20 cellular contexts compared by ENCODE assay signal in genomic region chr10:105840288-105840770, GRCh38.
"Had no signal": no experiment of that assay in that cellular context is flagged by ENCODE, and none has a peak within 500 bp of the region (broad histone marks: within the 10 kb centered on the region; RNA-seq: fewer than 3 reads in every experiment).

No MANE protein-coding gene starts in this region.

- H3K36me3 ChIP-seq: gastroesophageal sphincter, heart left ventricle, left lung, prostate gland had no signal

- H3K36me3 Mint-ChIP-seq: activated CD8-positive, alpha-beta memory T cell treated with anti-CD3 and anti-CD28 coated beads, Interleukin-2, amount 10 ng/mL, durations not matched to agents 7 days and 5 days; mesothelial cell of epicardium; natural killer cell treated with Interleukin-12 subunit alpha and Interleukin-12 subunit beta and Interleukin-15 and Interleukin-18, amount 100 ng/mL, for 72 hours; stimulated activated memory B cell treated with anti-CD40 and anti-IgM and Interleukin-4, amounts not matched to agents 10 μg/mL and 1 μg/mL and 100 μg/mL, for 72 hours; type B pancreatic cell had no signal

- H3K27me3 ChIP-seq: gastroesophageal sphincter, heart left ventricle, left lung, testis had no signal

- H3K27ac ChIP-seq: coronary artery, gastroesophageal sphincter, heart left ventricle, left lung, prostate gland, testis had no signal

- DNase-seq: activated CD4-positive, alpha-beta memory T cell treated with anti-CD3 and anti-CD28 coated beads, Interleukin-2, amount 10 ng/mL, durations not matched to agents 7 days and 5 days; activated CD4-positive, alpha-beta T cell treated with anti-CD3 and anti-CD28 coated beads for 48 hours; activated CD4-positive, CD25-positive, alpha-beta regulatory T cell; activated CD8-positive, alpha-beta memory T cell treated with anti-CD3 and anti-CD28 coated beads, Interleukin-2, amount 10 ng/mL, durations not matched to agents 7 days and 5 days; activated naive CD4-positive, alpha-beta T cell; anterior cingulate cortex; heart left ventricle; left lung; right cardiac atrium; T-helper 1 cell; T-helper 9 cell; testis had no signal

- FAIRE-seq: endometrium had no signal

- H3K4me1 ChIP-seq: left lung, prostate gland, testis had no signal

- H3K4me3 ChIP-seq: coronary artery, gastroesophageal sphincter, heart left ventricle, left lung, prostate gland, testis had no signal

- H3K27ac Mint-ChIP-seq: activated CD4-positive, alpha-beta memory T cell treated with anti-CD3 and anti-CD28 coated beads, Interleukin-2, amount 10 ng/mL, durations not matched to agents 7 days and 5 days; activated CD8-positive, alpha-beta memory T cell treated with anti-CD3 and anti-CD28 coated beads, Interleukin-2, amount 10 ng/mL, durations not matched to agents 7 days and 5 days; mesothelial cell of epicardium; natural killer cell treated with Interleukin-12 subunit alpha and Interleukin-12 subunit beta and Interleukin-15 and Interleukin-18, amount 100 ng/mL, for 72 hours; stimulated activated memory B cell treated with anti-CD40 and anti-IgM and Interleukin-4, amounts not matched to agents 10 μg/mL and 1 μg/mL and 100 μg/mL, for 72 hours; type B pancreatic cell had no signal

- H3K9me3 Mint-ChIP-seq: mesothelial cell of epicardium; stimulated activated memory B cell treated with anti-CD40 and anti-IgM and Interleukin-4, amounts not matched to agents 10 μg/mL and 1 μg/mL and 100 μg/mL, for 72 hours; type B pancreatic cell had no signal

- H3K27me3 Mint-ChIP-seq: activated CD4-positive, alpha-beta memory T cell treated with anti-CD3 and anti-CD28 coated beads, Interleukin-2, amount 10 ng/mL, durations not matched to agents 7 days and 5 days; activated CD8-positive, alpha-beta memory T cell treated with anti-CD3 and anti-CD28 coated beads, Interleukin-2, amount 10 ng/mL, durations not matched to agents 7 days and 5 days; natural killer cell treated with Interleukin-12 subunit alpha and Interleukin-12 subunit beta and Interleukin-15 and Interleukin-18, amount 100 ng/mL, for 72 hours; stimulated activated memory B cell treated with anti-CD40 and anti-IgM and Interleukin-4, amounts not matched to agents 10 μg/mL and 1 μg/mL and 100 μg/mL, for 72 hours; type B pancreatic cell had no signal

- H3K4me1 Mint-ChIP-seq: stimulated activated memory B cell treated with anti-CD40 and anti-IgM and Interleukin-4, amounts not matched to agents 10 μg/mL and 1 μg/mL and 100 μg/mL, for 72 hours had no signal

- H3K4me3 Mint-ChIP-seq: activated CD4-positive, alpha-beta memory T cell treated with anti-CD3 and anti-CD28 coated beads, Interleukin-2, amount 10 ng/mL, durations not matched to agents 7 days and 5 days; activated CD8-positive, alpha-beta memory T cell treated with anti-CD3 and anti-CD28 coated beads, Interleukin-2, amount 10 ng/mL, durations not matched to agents 7 days and 5 days; mesothelial cell of epicardium; natural killer cell treated with Interleukin-12 subunit alpha and Interleukin-12 subunit beta and Interleukin-15 and Interleukin-18, amount 100 ng/mL, for 72 hours; stimulated activated memory B cell treated with anti-CD40 and anti-IgM and Interleukin-4, amounts not matched to agents 10 μg/mL and 1 μg/mL and 100 μg/mL, for 72 hours; type B pancreatic cell had no signal

- H3K9me3 ChIP-seq: gastroesophageal sphincter, heart left ventricle, left lung, prostate gland, testis had no signal
